Comparison of ENCODE assay signal across 17 cellular contexts in genomic region chr11:69978841-69979614, GRCh38.
"Had no signal": no experiment of that assay in that cellular context is flagged by ENCODE, and none has a peak within 500 bp of the region (broad histone marks: within the 10 kb centered on the region; RNA-seq: fewer than 3 reads in every experiment).

No MANE protein-coding gene starts in this region.

- H3K9me3 ChIP-seq: body of pancreas, SK-N-SH had no signal

- H3K4me1 ChIP-seq: body of pancreas had no signal

- H3K9ac ChIP-seq: SK-N-SH had no signal

- H3K4me3 ChIP-seq: body of pancreas, skin epidermis had no signal

- ATAC-seq: activated CD8-positive, alpha-beta T cell treated with anti-CD3 and anti-CD28 coated beads for 36 hours; activated T-helper 17 cell treated with anti-CD3 and anti-CD28 coated beads, Interleukin-2, amount 50 U/mL, for 72 hours; body of pancreas; stimulated activated naive CD8-positive, alpha-beta T cell treated with anti-CD3 and anti-CD28 coated beads, Interleukin-15, Interleukin-2, amounts not matched to agents 100 U/mL and 50 U/mL, for 24 hours; T-cell had no signal

- H3K27ac ChIP-seq: body of pancreas, skin epidermis had no signal

- H3K27me3 ChIP-seq: body of pancreas had no signal

- FAIRE-seq: endometrium had no signal

- DNase-seq: activated CD4-positive, alpha-beta T cell treated with anti-CD3 and anti-CD28 coated beads for 48 hours; activated CD4-positive, CD25-positive, alpha-beta regulatory T cell; activated CD8-positive, alpha-beta T cell treated with anti-CD3 and anti-CD28 coated beads for 36 hours; activated naive CD4-positive, alpha-beta T cell; activated naive CD8-positive, alpha-beta T cell treated with anti-CD3 and anti-CD28 coated beads for 36 hours; activated T-cell treated with anti-CD3 and anti-CD28 coated beads, Interleukin-2, amount 50 U/mL, for 1 hour; amniotic stem cell; body of pancreas; caudate nucleus; mammary epithelial cell; naive B cell; SK-N-SH; stimulated activated naive CD8-positive, alpha-beta T cell treated with anti-CD3 and anti-CD28 coated beads, Interleukin-15, Interleukin-2, amounts not matched to agents 100 U/mL and 50 U/mL, for 24 hours; T-cell had no signal

- H3K4me2 ChIP-seq: SK-N-SH had no signal
